Comparison of ENCODE assay signal across 8 cellular contexts in the genomic region with DNA sequence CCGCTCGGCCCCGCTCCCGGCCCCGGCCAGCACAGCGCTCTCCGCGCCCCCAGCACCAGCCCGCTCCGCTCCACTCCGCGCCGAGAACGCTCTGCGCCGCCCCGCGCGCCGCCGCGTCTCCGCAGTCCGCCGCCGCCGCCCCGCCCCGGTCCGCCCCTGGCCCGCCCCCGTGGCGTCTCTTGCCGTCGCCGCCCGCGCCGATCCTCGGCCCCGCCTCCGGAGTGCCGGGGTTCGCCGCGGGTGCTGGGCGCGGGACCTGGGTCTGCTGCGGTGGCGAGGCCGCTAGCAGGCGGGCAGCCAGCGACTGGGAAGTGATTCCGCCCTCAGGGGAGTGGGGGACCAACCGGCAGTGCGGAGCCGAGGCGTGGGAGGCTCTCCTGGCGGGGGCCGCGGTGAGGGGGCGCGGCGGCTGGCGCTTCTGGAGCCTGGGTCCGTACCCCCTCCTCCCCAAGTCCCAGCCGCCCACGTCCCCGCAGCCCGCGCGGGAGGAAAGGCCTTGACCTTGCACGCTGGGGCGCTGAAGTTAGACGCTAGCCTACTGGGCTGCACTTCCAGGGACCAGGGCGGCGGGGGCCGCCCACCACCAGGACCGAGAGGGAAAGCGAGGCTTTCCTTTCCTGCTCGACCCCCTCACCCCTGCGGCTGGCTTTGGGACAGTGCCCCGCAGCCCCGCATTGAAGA. TPM values are rescaled to one million over a fixed set of nuclear protein-coding genes. Genes with fewer than 3 reads are reported as not detected.
DNase-seq lines count a peak whose midpoint lies in the region; ATAC-seq and TF ChIP-seq lines count a peak whose summit lies in the region.

Gene HS6ST1, minus strand, starts transcription at position 93 of the 681 bp plus-strand sequence. CDS start 305 bp downstream, outside the sequence.

- DNase-seq in EH (ENCODE audit: low read depth) (peak; percentile 82), KBM-7 (peak; percentile 65), SJSA1 (ENCODE audit: low read depth in 1 of 2, low spot score in 2 of 2) (peak; percentile 56 to 84), activated gamma-delta T cell treated with Interleukin-2 at 50 U/mL for 16 hours (peak; percentile 83), foreskin fibroblast (peak; percentile 79 to 94), neural crest cell (ENCODE audit: low read depth, low spot score) (peak; percentile 83), stomach (peak; percentile 91)

- H3K36me3 ChIP-seq in SJSA1 (peaks cover 43% of the 10 kb centered on the region), stomach (peaks cover 0 to 8% (median 0%) of the 10 kb centered on the region in 4 donors)

- H3K27me3 ChIP-seq in SJSA1 (replicated peaks) (no peaks in the 10 kb centered on the region), stomach (peaks cover 0 to 4% (median 0%) of the 10 kb centered on the region in 3 donors)

- no peak for TF ChIP-seq EP300 in stomach (IDR thresholded peaks at IDR 0.05)

- H3K4me3 ChIP-seq in SJSA1 (peak within 1 kb of the TSS; percentile 89), foreskin fibroblast (ENCODE audit: low read depth in 1 of 2, low read length in 2 of 2) (peak within 1 kb of the TSS; percentile 78 to 85), stomach (peak within 1 kb of the TSS; percentile 65 to 86 (median 75))

- no peaks in the 10 kb centered on the region for H3K9me3 ChIP-seq in SJSA1 (replicated peaks)
- no peaks in the 10 kb centered on the region for H3K9me3 ChIP-seq in stomach

- 0 to 3% (median 1%) methylated on average over 12 to 84 of the region's 84 CpGs for WGBS in stomach, 5 donors

- TF ChIP-seq POLR2A in stomach (IDR thresholded peaks at IDR 0.05) = no peak

- H3K36me3 Mint-ChIP-seq in neural crest cell (ENCODE audit: low read depth) = peaks cover 5% of the 10 kb centered on the region

- H3K27me3 Mint-ChIP-seq in neural crest cell (ENCODE audit: low read depth) = peaks cover 16% of the 10 kb centered on the region

- H3K4me1 ChIP-seq in SJSA1 (replicated peaks) (peaks cover 67% of the 10 kb centered on the region), stomach (peaks cover 35 to 65% (median 64%) of the 10 kb centered on the region in 4 donors)

- H3K27ac Mint-ChIP-seq in neural crest cell (ENCODE audit: unreplicated experiment) = no peak within 1 kb of the TSS

- no peak for TF ChIP-seq CTCF in foreskin fibroblast (IDR thresholded peaks at IDR 0.05; ENCODE audit: low read depth, low read length)
- TF ChIP-seq CTCF in neural crest cell (conservative IDR thresholded peaks at IDR 0.05) = no peak
- TF ChIP-seq CTCF in stomach (IDR thresholded peaks at IDR 0.05) = no peak

- H3K27ac ChIP-seq in SJSA1 (peak within 1 kb of the TSS; percentile 64), stomach (peak within 1 kb of the TSS; percentile 7 to 78 (median 67))

- peaks cover 27% of the 10 kb centered on the region for H3K4me1 Mint-ChIP-seq in neural crest cell

- intact Hi-C loops in stomach (cut with DNase I; ENCODE audit: low total_unique reads) = no loop called here

- in situ Hi-C loops in KBM-7 (cut with MboI; ENCODE audit: low pct_unique_long_range_greater_than_20kb, low sequenced_read_pairs) = no loop called here

- H3K4me3 Mint-ChIP-seq in neural crest cell = peak within 1 kb of the TSS; percentile 91

- no peaks in the 10 kb centered on the region for H3K9me3 Mint-ChIP-seq in neural crest cell

- peak; percentile 59 for ATAC-seq in GM21717 (IDR thresholded peaks at IDR 0.05; ENCODE audit: unreplicated experiment)

RNA-seq across cellular contexts. Expression of gene HS6ST1, which starts in this region (rescaled TPM):
- 120 and 160 TPM in 2 replicates for total RNA-seq in SJSA1 (2014; rRNA removed; shearing (Covaris generic))
- 39.8 and 40.3 TPM in 2 replicates for total RNA-seq in neural crest cell
- total RNA-seq in stomach = 100 to 1,000 TPM in 1 of 5 donors, 10 to 100 TPM in 2, 1 to 10 TPM in 2; 2.9 to 178 (median 20.7) TPM
- 10 to 100 TPM in 2 of 3 donors, 1 to 10 TPM in 1; 5.8 to 15.2 (median 10.5) TPM for polyA plus RNA-seq in stomach

Comparison
In these comparisons a context has a peak if more than half of its experiments do, and no peak if none do; other contexts are left out.
1. Peak in every context shown above with its lines: DNase-seq, ATAC-seq, H3K4me3 ChIP-seq and H3K27ac ChIP-seq.